1 cellular context compared by ENCODE assay signal in genomic region chr17:64145751-64146417, GRCh38.
TF ChIP-seq lines count a peak whose summit lies in the region.

No MANE protein-coding gene starts in this region.

TF ChIP-seq in HEK293, 187 proteins besides CTCF, POLR2A, EP300 and RAD21 (continued from another document):
- TF ChIP-seq ZNF362 (tag by site-specific recombination; IDR thresholded peaks at IDR 0.05) (no peak), ZBTB11 (tag by site-specific recombination; conservative IDR thresholded peaks at IDR 0.05; ENCODE audit: low read depth) (no peak), ZBTB20 (tag by site-specific recombination; IDR thresholded peaks at IDR 0.05) (peak; percentile 50; the same call in 1 of the 2 replicates), ZFP69B (tag by site-specific recombination; IDR thresholded peaks at IDR 0.05) (peak; percentile 97), ZNF366 (tag by site-specific recombination; conservative IDR thresholded peaks at IDR 0.05) (peak; percentile 28), ZNF521 (tag by site-specific recombination; IDR thresholded peaks at IDR 0.05) (no peak), OVOL3 (tag by site-specific recombination; IDR thresholded peaks at IDR 0.05) (no peak), ZNF677 (tag by site-specific recombination; IDR thresholded peaks at IDR 0.05) (no peak), ZNF623 (tag by site-specific recombination; IDR thresholded peaks at IDR 0.05) (no peak), ZNF10 (tag by site-specific recombination; IDR thresholded peaks at IDR 0.05) (no peak), OSR2 (tag by site-specific recombination; IDR thresholded peaks at IDR 0.05) (no peak)
- TF ChIP-seq, protein P1, sequence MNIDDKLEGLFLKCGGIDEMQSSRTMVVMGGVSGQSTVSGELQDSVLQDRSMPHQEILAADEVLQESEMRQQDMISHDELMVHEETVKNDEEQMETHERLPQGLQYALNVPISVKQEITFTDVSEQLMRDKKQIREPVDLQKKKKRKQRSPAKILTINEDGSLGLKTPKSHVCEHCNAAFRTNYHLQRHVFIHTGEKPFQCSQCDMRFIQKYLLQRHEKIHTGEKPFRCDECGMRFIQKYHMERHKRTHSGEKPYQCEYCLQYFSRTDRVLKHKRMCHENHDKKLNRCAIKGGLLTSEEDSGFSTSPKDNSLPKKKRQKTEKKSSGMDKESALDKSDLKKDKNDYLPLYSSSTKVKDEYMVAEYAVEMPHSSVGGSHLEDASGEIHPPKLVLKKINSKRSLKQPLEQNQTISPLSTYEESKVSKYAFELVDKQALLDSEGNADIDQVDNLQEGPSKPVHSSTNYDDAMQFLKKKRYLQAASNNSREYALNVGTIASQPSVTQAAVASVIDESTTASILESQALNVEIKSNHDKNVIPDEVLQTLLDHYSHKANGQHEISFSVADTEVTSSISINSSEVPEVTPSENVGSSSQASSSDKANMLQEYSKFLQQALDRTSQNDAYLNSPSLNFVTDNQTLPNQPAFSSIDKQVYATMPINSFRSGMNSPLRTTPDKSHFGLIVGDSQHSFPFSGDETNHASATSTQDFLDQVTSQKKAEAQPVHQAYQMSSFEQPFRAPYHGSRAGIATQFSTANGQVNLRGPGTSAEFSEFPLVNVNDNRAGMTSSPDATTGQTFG (tag by site-specific recombination; IDR thresholded peaks at IDR 0.05; ENCODE audit: borderline replicate concordance) = no peak
